In the genomic region with DNA sequence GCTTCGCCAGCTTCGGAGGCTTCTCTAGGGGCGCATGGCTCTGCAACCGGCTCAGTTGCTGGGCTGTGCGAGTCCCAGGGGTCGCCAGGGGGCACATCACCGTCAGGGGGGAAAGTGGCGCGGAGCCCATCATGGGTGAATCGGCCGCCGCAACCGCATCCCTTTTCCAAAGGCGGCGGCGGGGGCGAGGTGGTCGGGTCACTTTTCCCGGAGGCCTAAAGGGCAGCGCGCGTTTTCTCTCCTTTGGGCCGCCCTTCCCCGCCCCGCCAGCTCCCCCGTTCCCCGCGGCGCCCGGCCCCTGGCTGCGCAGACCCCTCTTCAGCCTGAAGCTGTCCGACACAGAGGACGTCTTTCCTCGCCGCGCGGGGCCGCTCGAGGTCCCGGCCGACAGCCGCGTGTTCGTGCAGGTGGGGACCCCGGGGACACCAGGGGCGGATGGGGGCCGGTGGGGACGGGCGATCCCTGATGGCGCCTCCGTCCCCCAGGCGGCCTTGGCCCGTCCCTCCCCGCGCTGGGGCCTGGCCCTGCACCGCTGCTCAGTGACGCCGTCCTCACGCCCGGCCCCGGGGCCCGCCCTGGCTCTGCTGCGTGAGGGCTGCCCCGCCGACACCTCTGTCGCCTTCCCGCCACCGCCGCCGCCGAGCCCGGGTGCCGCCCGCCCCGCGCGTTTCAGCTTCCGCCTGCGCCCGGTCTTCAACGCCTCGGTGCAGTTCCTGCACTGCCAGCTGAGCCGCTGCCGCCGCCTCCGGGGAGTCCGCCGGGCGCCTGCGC, we compare ENCODE assay signal across 6 cellular contexts. TPM values are rescaled to one million over a fixed set of nuclear protein-coding genes. Genes with fewer than 3 reads are reported as not detected.
DNase-seq lines count a peak whose midpoint lies in the region; ATAC-seq, FAIRE-seq and TF ChIP-seq lines count a peak whose summit lies in the region.

No MANE protein-coding gene starts in this region.

- ATAC-seq in SK-N-SH treated with all-trans-retinoic acid at 6 μM for 48 hours (peak; percentile 0; the same call in 1 of the 3 replicates), HG03354 (IDR thresholded peaks at IDR 0.05; ENCODE audit: poor library complexity, severe bottlenecking, unreplicated experiment) (no peak), HG03460 (IDR thresholded peaks at IDR 0.05; ENCODE audit: unreplicated experiment) (no peak)

- H3K36me3 ChIP-seq in endothelial cell of umbilical vein (ENCODE audit: control insufficient read depth in 2 of 2, extremely low read depth in 1 of 2, insufficient read depth in 2 of 2, low read length in 2 of 2) = peaks cover 0 to 9% of the 10 kb centered on the region in 2 experiments

- H3K9me1 ChIP-seq in endothelial cell of umbilical vein (replicated peaks; ENCODE audit: control insufficient read depth, extremely low read depth, insufficient read depth, low read length) = no peaks in the 10 kb centered on the region

- no peak overlapping the region for H3K9ac ChIP-seq in endothelial cell of umbilical vein (replicated peaks; ENCODE audit: extremely low read depth, insufficient read depth, low read length)

- no TSS peak for BruUV-seq in endothelial cell of umbilical vein (replicated peaks; lab: Mats Ljungman, UMichigan)

- POLR2A ChIA-PET in endothelial cell of umbilical vein (lab: Charles Lee) = no interaction called here

- H3K79me2 ChIP-seq in endothelial cell of umbilical vein (ENCODE audit: control insufficient read depth, insufficient read depth, low read length) = no peaks in the 10 kb centered on the region

- peak overlapping the region; percentile 46 for H2AFZ ChIP-seq in endothelial cell of umbilical vein (ENCODE audit: low read depth, low read length)

- CTCF ChIA-PET in endothelial cell of umbilical vein (lab: Charles Lee) = interaction anchor here (0.7 to 2.4 kb wide), 8 partner anchors 12 to 348 kb away, joined by 3 to 11 read pairs (median 5); a partner anchor contains a TSS

- peaks cover 18 to 31% of the 10 kb centered on the region in 2 experiments for H3K27me3 ChIP-seq in endothelial cell of umbilical vein (ENCODE audit: control insufficient read depth in 2 of 2, insufficient read depth in 2 of 2, low read length in 2 of 2)

- no peak overlapping the region for H3K27ac ChIP-seq in endothelial cell of umbilical vein (ENCODE audit: insufficient read depth, low read depth, low read length)

- no peak for FAIRE-seq in endothelial cell of umbilical vein (lab: Jason Lieb, UNC)

- dilution Hi-C loops in endothelial cell of umbilical vein (cut with MboI; ENCODE audit: extremely low pct_ligation_motif_present, low sequenced_read_pairs) = no loop called here

- TF ChIP-seq POLR2A in endothelial cell of umbilical vein (IDR thresholded peaks at IDR 0.05; ENCODE audit: low read depth, low read length) = no peak

- intact Hi-C loops in endothelial cell of umbilical vein (cut with micrococcal nuclease) = no loop called here

- DNase-seq in GM03348 (ENCODE audit: low spot score) = peak; percentile 56
- DNase-seq in endothelial cell of umbilical vein (ENCODE audit: low read depth, low spot score) = no peak
- DNase-seq in stimulated activated CD4-positive, alpha-beta T cell treated with anti-CD3 and anti-CD28 coated beads, Interleukin-2, amount 100 ng/mL, for 24 hours = peak; percentile 60 to 70

- peaks cover 17% of the 10 kb centered on the region for H3K4me1 ChIP-seq in endothelial cell of umbilical vein (ENCODE audit: control insufficient read depth, extremely low read depth, insufficient read depth, low read length)

- no peaks in the 10 kb centered on the region for H4K20me1 ChIP-seq in endothelial cell of umbilical vein (replicated peaks; ENCODE audit: control insufficient read depth, extremely low read depth, insufficient read depth, low read length)

- H3K9me3 ChIP-seq in endothelial cell of umbilical vein (replicated peaks; ENCODE audit: control insufficient read depth, insufficient read depth, low read length) = no peaks in the 10 kb centered on the region

- H3K4me2 ChIP-seq in endothelial cell of umbilical vein (ENCODE audit: insufficient read depth, low read length) = peak overlapping the region; percentile 44

- peak overlapping the region in 1 of 3 experiments; percentile 24 for H3K4me3 ChIP-seq in endothelial cell of umbilical vein (replicated peaks in 1 of 3; ENCODE audit: insufficient read depth in 1 of 3, low read depth in 1 of 3, low read length in 3 of 3)

- TF ChIP-seq CTCF in endothelial cell of umbilical vein (IDR thresholded peaks at IDR 0.05; ENCODE audit: extremely low read depth in 1 of 2, insufficient read depth in 1 of 2, low read depth in 1 of 2, low read length in 2 of 2) = peak in 1 of 2 donors; percentile 3

TF ChIP-seq in endothelial cell of umbilical vein, 7 proteins besides CTCF, POLR2A, EP300 and RAD21:
- no peak for TF ChIP-seq JUN (IDR thresholded peaks at IDR 0.05; ENCODE audit: borderline replicate concordance, insufficient read depth, insufficient read length, low read depth)
- TF ChIP-seq EZH2 (IDR thresholded peaks at IDR 0.05; ENCODE audit: borderline replicate concordance, low read depth, low read length, severe bottlenecking) = peak; percentile 94
- TF ChIP-seq MYC (IDR thresholded peaks at IDR 0.05; ENCODE audit: low read depth, low read length) = no peak

RNA-seq across cellular contexts. Expression of a gene that starts 1.7 kb away (rescaled TPM):
- 1.2 TPM in 1 of 2 replicates, not detected in the other for total RNA-seq in endothelial cell of umbilical vein
- polyA plus RNA-seq in endothelial cell of umbilical vein = 0.35 and 0.81 TPM in 2 replicates
- polyA plus RNA-seq in endothelial cell of umbilical vein (2011; cell fraction: cytosol; rRNA removed) = not detected in 2 replicates
- 0.16 TPM in 1 of 2 replicates, not detected in the other for polyA plus RNA-seq in endothelial cell of umbilical vein (2011; cell fraction: nucleus; rRNA removed)
- 1.2 TPM in 1 of 2 replicates, not detected in the other for polyA plus RNA-seq in endothelial cell of umbilical vein (2012)
- not detected in 2 replicates for polyA minus RNA-seq in endothelial cell of umbilical vein
- polyA minus RNA-seq in endothelial cell of umbilical vein (2011; cell fraction: cytosol; rRNA and poly(A)+ RNA removed) = 9.8 TPM
- polyA minus RNA-seq in endothelial cell of umbilical vein (2011; cell fraction: nucleus; rRNA and poly(A)+ RNA removed) = 0.48 TPM in 1 of 2 replicates, not detected in the other

RNA-seq across cellular contexts. Expression of a gene that starts 3.8 kb away (rescaled TPM):
- total RNA-seq in endothelial cell of umbilical vein = 23.7 and 29.2 TPM in 2 replicates
- 25.8 and 33.0 TPM in 2 replicates for polyA plus RNA-seq in endothelial cell of umbilical vein
- polyA plus RNA-seq in endothelial cell of umbilical vein (2011; cell fraction: cytosol; rRNA removed) = 16.5 and 22.3 TPM in 2 replicates
- 9.7 and 11.4 TPM in 2 replicates for polyA plus RNA-seq in endothelial cell of umbilical vein (2011; cell fraction: nucleus; rRNA removed)
- polyA plus RNA-seq in endothelial cell of umbilical vein (2012) = 27.3 and 36.7 TPM in 2 replicates
- 7.7 and 7.8 TPM in 2 replicates for polyA minus RNA-seq in endothelial cell of umbilical vein
- polyA minus RNA-seq in endothelial cell of umbilical vein (2011; cell fraction: cytosol; rRNA and poly(A)+ RNA removed) = 7.9 TPM
- 2.5 and 5.2 TPM in 2 replicates for polyA minus RNA-seq in endothelial cell of umbilical vein (2011; cell fraction: nucleus; rRNA and poly(A)+ RNA removed)

RNA-seq across cellular contexts. Expression of a gene that starts 9.6 kb away (rescaled TPM):
- total RNA-seq in endothelial cell of umbilical vein = 27.6 and 31.1 TPM in 2 replicates
- 16.0 and 25.6 TPM in 2 replicates for polyA plus RNA-seq in endothelial cell of umbilical vein
- 7.2 and 11.6 TPM in 2 replicates for polyA plus RNA-seq in endothelial cell of umbilical vein (2011; cell fraction: cytosol; rRNA removed)
- polyA plus RNA-seq in endothelial cell of umbilical vein (2011; cell fraction: nucleus; rRNA removed) = 4.2 and 4.6 TPM in 2 replicates
- polyA plus RNA-seq in endothelial cell of umbilical vein (2012) = 12.6 and 33.1 TPM in 2 replicates
- polyA minus RNA-seq in endothelial cell of umbilical vein = 2.4 and 2.9 TPM in 2 replicates
- polyA minus RNA-seq in endothelial cell of umbilical vein (2011; cell fraction: cytosol; rRNA and poly(A)+ RNA removed) = 14.6 TPM
- 1.6 and 5.6 TPM in 2 replicates for polyA minus RNA-seq in endothelial cell of umbilical vein (2011; cell fraction: nucleus; rRNA and poly(A)+ RNA removed)

RNA-seq across cellular contexts. Expression of a gene that starts 12.6 kb away (rescaled TPM):
- 31.6 and 36.0 TPM in 2 replicates for total RNA-seq in endothelial cell of umbilical vein
- polyA plus RNA-seq in endothelial cell of umbilical vein = 13.8 and 14.0 TPM in 2 replicates
- 8.8 and 12.6 TPM in 2 replicates for polyA plus RNA-seq in endothelial cell of umbilical vein (2011; cell fraction: cytosol; rRNA removed)
- 45.9 and 51.2 TPM in 2 replicates for polyA plus RNA-seq in endothelial cell of umbilical vein (2011; cell fraction: nucleus; rRNA removed)
- 16.2 and 21.2 TPM in 2 replicates for polyA plus RNA-seq in endothelial cell of umbilical vein (2012)
- 11.8 and 14.7 TPM in 2 replicates for polyA minus RNA-seq in endothelial cell of umbilical vein
- 15.1 TPM for polyA minus RNA-seq in endothelial cell of umbilical vein (2011; cell fraction: cytosol; rRNA and poly(A)+ RNA removed)
- polyA minus RNA-seq in endothelial cell of umbilical vein (2011; cell fraction: nucleus; rRNA and poly(A)+ RNA removed) = 16.2 and 23.8 TPM in 2 replicates

RNA-seq across cellular contexts. Expression of a gene that starts 27.1 kb away (rescaled TPM):
- total RNA-seq in endothelial cell of umbilical vein = 61.5 and 62.9 TPM in 2 replicates
- 64.3 and 82.5 TPM in 2 replicates for polyA plus RNA-seq in endothelial cell of umbilical vein
- 31.1 and 39.1 TPM in 2 replicates for polyA plus RNA-seq in endothelial cell of umbilical vein (2011; cell fraction: cytosol; rRNA removed)
- polyA plus RNA-seq in endothelial cell of umbilical vein (2011; cell fraction: nucleus; rRNA removed) = 88.2 and 102 TPM in 2 replicates
- 52.7 and 53.2 TPM in 2 replicates for polyA plus RNA-seq in endothelial cell of umbilical vein (2012)
- polyA minus RNA-seq in endothelial cell of umbilical vein = 27.7 and 30.8 TPM in 2 replicates
- polyA minus RNA-seq in endothelial cell of umbilical vein (2011; cell fraction: cytosol; rRNA and poly(A)+ RNA removed) = 62.2 TPM
- polyA minus RNA-seq in endothelial cell of umbilical vein (2011; cell fraction: nucleus; rRNA and poly(A)+ RNA removed) = 20.3 and 39.5 TPM in 2 replicates
